8 cellular contexts compared by ENCODE assay signal in genomic region chr5:82396871-82397514, GRCh38.
DNase-seq lines count a peak whose midpoint lies in the region; ATAC-seq and TF ChIP-seq lines count a peak whose summit lies in the region.

No MANE protein-coding gene starts in this region.

- no peak overlapping the region for H3K4me3 ChIP-seq in foreskin fibroblast (ENCODE audit: low read depth in 1 of 2, low read length in 2 of 2)

- no peak for TF ChIP-seq CTCF in RWPE1 (conservative IDR thresholded peaks at IDR 0.05; ENCODE audit: low read depth)
- no peak for TF ChIP-seq CTCF in foreskin fibroblast (IDR thresholded peaks at IDR 0.05; ENCODE audit: low read depth, low read length)

- POLR2A ChIA-PET in RWPE1 (lab: Yijun Ruan, JAX; ENCODE audit: low non-redundant PET): no interaction called here

- peak; percentile 97 for DNase-seq in Daoy (ENCODE audit: low read depth)
- DNase-seq in RWPE1 (ENCODE audit: low spot score): peak; percentile 73
- peak; percentile 99 for DNase-seq in foreskin fibroblast
- peak; percentile 66 for DNase-seq in pons (ENCODE audit: low spot score)
- no peak for DNase-seq in SIG-M5 treated with dmso at 0.1 percent for 504 hours (lab: John Stamatoyannopoulos, UW; ENCODE audit: unreplicated experiment)
- DNase-seq in NCI-H1694 (lab: John Stamatoyannopoulos, UW): no peak

- CTCF ChIA-PET in RWPE1 (lab: Yijun Ruan, JAX): interaction anchor here (0.6 to 1.0 kb wide), 2 partner anchors 43 to 45 kb away, joined by 3 read pairs; no protein-coding TSS in a partner anchor

- H3K27ac ChIP-seq in RWPE1: peak overlapping the region; percentile 72

- ATAC-seq in HG02870 (IDR thresholded peaks at IDR 0.05; ENCODE audit: unreplicated experiment): no peak
- ATAC-seq in HG03378 (IDR thresholded peaks at IDR 0.05; ENCODE audit: unreplicated experiment): no peak

Comparison
In these comparisons a context has a peak if more than half of its experiments do, and no peak if none do; other contexts are left out.
1. DNase-seq: peak in Daoy (single experiment), RWPE1 (single experiment), foreskin fibroblast (2 of 2) and pons (single experiment); none in SIG-M5 treated with dmso at 0.1 percent for 504 hours (single experiment) and NCI-H1694 (single experiment).